ENCODE assay signal across 1 cellular context in the genomic region with DNA sequence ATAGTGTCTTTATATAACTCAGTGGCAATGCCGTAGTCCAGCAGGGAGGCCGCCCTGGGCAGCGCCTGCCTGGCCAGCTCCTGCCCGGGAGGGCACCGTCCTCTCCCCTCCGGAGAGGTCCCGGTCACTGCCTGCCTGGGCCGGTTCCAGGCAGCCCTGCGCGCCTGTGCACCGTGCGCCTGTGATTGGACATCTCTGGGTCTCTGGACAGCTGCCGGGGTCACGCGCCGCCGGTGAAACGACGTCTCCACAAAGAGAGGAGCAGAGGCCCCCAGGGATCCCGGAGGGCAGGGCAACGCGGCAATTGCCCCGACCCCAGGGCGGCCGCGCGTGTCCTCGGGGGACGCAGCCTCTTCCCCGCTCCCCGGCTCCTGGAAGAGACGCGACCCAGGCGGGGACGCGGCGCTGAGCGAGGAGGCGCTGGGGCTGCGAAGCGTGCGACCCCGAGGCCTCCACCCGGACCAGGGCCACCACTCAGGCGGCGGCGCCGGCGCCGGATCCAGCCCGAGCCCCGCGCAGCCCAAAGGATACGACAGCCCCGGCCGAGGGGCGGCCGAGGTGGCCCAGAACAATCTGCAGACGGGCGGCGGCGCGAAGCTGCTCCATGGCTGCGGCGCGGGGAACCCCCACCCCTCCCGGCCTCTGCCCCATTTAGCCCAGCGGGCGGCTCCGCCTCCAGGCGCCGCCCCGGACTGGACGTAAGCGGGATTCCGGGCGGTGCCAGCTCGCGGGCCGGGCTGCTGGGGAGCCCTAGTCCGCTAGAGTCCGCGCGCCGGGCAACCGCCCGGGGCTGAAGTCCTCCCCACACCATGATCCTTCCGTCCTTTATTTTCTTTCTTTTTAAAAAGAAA.
A peak's percentile ranks its signal among the peaks of the same experiment; 100 is the strongest.
TF ChIP-seq lines count a peak whose summit lies in the region.

A gene (minus strand): TSS at position 628 of the 851 bp plus-strand sequence. CDS start 22 bp downstream, at position 606.

TF ChIP-seq in HepG2, 621 proteins besides CTCF, POLR2A, EP300 and RAD21 (continued from another document and continues in another):
- TF ChIP-seq, protein P1, sequence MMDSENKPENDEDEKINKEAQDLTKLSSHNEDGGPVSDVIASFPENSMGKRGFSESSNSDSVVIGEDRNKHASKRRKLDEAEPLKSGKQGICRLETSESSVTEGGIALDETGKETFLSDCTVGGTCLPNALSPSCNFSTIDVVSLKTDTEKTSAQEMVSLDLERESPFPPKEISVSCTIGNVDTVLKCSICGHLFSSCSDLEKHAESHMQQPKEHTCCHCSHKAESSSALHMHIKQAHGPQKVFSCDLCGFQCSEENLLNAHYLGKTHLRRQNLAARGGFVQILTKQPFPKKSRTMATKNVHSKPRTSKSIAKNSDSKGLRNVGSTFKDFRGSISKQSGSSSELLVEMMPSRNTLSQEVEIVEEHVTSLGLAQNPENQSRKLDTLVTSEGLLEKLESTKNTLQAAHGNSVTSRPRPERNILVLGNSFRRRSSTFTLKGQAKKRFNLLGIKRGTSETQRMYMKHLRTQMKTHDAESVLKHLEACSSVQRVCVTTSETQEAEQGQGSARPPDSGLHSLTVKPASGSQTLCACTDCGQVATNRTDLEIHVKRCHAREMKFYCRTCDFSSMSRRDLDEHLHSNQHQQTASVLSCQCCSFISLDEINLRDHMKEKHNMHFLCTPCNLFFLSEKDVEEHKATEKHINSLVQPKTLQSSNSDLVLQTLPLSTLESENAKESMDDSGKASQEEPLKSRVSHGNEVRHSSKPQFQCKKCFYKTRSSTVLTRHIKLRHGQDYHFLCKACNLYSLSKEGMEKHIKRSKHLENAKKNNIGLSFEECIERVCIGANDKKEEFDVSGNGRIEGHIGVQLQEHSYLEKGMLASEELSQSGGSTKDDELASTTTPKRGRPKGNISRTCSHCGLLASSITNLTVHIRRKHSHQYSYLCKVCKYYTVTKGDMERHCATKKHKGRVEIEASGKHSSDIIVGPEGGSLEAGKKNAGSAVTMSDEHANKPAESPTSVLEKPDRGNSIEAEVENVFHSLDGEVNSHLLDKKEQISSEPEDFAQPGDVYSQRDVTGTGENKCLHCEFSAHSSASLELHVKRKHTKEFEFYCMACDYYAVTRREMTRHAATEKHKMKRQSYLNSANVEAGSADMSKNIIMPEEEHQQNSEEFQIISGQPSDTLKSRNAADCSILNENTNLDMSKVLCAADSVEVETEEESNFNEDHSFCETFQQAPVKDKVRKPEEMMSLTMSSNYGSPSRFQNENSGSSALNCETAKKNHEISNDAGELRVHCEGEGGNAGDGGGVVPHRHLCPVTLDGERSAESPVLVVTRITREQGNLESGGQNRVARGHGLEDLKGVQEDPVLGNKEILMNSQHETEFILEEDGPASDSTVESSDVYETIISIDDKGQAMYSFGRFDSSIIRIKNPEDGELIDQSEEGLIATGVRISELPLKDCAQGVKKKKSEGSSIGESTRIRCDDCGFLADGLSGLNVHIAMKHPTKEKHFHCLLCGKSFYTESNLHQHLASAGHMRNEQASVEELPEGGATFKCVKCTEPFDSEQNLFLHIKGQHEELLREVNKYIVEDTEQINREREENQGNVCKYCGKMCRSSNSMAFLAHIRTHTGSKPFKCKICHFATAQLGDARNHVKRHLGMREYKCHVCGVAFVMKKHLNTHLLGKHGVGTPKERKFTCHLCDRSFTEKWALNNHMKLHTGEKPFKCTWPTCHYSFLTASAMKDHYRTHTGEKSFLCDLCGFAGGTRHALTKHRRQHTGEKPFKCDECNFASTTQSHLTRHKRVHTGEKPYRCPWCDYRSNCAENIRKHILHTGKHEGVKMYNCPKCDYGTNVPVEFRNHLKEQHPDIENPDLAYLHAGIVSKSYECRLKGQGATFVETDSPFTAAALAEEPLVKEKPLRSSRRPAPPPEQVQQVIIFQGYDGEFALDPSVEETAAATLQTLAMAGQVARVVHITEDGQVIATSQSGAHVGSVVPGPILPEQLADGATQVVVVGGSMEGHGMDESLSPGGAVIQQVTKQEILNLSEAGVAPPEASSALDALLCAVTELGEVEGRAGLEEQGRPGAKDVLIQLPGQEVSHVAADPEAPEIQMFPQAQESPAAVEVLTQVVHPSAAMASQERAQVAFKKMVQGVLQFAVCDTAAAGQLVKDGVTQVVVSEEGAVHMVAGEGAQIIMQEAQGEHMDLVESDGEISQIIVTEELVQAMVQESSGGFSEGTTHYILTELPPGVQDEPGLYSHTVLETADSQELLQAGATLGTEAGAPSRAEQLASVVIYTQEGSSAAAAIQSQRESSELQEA (CRISPR knock-in tag; IDR thresholded peaks at IDR 0.05; ENCODE audit: not compliant biosample characterization): no peak
- TF ChIP-seq ZSCAN22 (CRISPR knock-in tag; IDR thresholded peaks at IDR 0.05): no peak
- TF ChIP-seq, protein P2, sequence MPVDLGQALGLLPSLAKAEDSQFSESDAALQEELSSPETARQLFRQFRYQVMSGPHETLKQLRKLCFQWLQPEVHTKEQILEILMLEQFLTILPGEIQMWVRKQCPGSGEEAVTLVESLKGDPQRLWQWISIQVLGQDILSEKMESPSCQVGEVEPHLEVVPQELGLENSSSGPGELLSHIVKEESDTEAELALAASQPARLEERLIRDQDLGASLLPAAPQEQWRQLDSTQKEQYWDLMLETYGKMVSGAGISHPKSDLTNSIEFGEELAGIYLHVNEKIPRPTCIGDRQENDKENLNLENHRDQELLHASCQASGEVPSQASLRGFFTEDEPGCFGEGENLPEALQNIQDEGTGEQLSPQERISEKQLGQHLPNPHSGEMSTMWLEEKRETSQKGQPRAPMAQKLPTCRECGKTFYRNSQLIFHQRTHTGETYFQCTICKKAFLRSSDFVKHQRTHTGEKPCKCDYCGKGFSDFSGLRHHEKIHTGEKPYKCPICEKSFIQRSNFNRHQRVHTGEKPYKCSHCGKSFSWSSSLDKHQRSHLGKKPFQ (CRISPR knock-in tag; IDR thresholded peaks at IDR 0.05; ENCODE audit: insufficient replicate concordance): no peak
- no peak for TF ChIP-seq SUZ12 (IDR thresholded peaks at IDR 0.05; ENCODE audit: low read depth, low read length)
- TF ChIP-seq NR2F2 (IDR thresholded peaks at IDR 0.05; ENCODE audit: borderline replicate concordance, low read depth): peak; percentile 54; the same call in 1 of the 2 replicates
- TF ChIP-seq, protein P3, sequence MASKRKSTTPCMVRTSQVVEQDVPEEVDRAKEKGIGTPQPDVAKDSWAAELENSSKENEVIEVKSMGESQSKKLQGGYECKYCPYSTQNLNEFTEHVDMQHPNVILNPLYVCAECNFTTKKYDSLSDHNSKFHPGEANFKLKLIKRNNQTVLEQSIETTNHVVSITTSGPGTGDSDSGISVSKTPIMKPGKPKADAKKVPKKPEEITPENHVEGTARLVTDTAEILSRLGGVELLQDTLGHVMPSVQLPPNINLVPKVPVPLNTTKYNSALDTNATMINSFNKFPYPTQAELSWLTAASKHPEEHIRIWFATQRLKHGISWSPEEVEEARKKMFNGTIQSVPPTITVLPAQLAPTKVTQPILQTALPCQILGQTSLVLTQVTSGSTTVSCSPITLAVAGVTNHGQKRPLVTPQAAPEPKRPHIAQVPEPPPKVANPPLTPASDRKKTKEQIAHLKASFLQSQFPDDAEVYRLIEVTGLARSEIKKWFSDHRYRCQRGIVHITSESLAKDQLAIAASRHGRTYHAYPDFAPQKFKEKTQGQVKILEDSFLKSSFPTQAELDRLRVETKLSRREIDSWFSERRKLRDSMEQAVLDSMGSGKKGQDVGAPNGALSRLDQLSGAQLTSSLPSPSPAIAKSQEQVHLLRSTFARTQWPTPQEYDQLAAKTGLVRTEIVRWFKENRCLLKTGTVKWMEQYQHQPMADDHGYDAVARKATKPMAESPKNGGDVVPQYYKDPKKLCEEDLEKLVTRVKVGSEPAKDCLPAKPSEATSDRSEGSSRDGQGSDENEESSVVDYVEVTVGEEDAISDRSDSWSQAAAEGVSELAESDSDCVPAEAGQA (IDR thresholded peaks at IDR 0.05; ENCODE audit: low read depth): no peak
- TF ChIP-seq, protein P3 (CRISPR knock-in tag; IDR thresholded peaks at IDR 0.05; ENCODE audit: borderline replicate concordance): no peak; the same call in 1 of the 2 replicates
- peak; percentile 94 for TF ChIP-seq ZNF263 (CRISPR knock-in tag; IDR thresholded peaks at IDR 0.05)
- TF ChIP-seq REL (CRISPR knock-in tag; conservative IDR thresholded peaks at IDR 0.05): peak; percentile 35; the same call in 1 of the 2 replicates
- peak; percentile 42; the same call in 1 of the 2 replicates for TF ChIP-seq BHLHE40 (IDR thresholded peaks at IDR 0.05; ENCODE audit: low read length)
- TF ChIP-seq, protein P4, sequence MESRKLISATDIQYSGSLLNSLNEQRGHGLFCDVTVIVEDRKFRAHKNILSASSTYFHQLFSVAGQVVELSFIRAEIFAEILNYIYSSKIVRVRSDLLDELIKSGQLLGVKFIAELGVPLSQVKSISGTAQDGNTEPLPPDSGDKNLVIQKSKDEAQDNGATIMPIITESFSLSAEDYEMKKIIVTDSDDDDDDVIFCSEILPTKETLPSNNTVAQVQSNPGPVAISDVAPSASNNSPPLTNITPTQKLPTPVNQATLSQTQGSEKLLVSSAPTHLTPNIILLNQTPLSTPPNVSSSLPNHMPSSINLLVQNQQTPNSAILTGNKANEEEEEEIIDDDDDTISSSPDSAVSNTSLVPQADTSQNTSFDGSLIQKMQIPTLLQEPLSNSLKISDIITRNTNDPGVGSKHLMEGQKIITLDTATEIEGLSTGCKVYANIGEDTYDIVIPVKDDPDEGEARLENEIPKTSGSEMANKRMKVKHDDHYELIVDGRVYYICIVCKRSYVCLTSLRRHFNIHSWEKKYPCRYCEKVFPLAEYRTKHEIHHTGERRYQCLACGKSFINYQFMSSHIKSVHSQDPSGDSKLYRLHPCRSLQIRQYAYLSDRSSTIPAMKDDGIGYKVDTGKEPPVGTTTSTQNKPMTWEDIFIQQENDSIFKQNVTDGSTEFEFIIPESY (CRISPR knock-in tag; IDR thresholded peaks at IDR 0.05): no peak
- no peak for TF ChIP-seq ZNF251 (CRISPR knock-in tag; IDR thresholded peaks at IDR 0.05)
- TF ChIP-seq ZNF530 (CRISPR knock-in tag; IDR thresholded peaks at IDR 0.05; ENCODE audit: low read depth): no peak
- no peak for TF ChIP-seq IKZF4 (CRISPR knock-in tag; IDR thresholded peaks at IDR 0.05; ENCODE audit: borderline replicate concordance, low read depth, not compliant biosample characterization)
- TF ChIP-seq ZNF550 (CRISPR knock-in tag; IDR thresholded peaks at IDR 0.05; ENCODE audit: borderline replicate concordance): no peak
- TF ChIP-seq DR1 (CRISPR knock-in tag; IDR thresholded peaks at IDR 0.05): peak; percentile 96
- TF ChIP-seq, protein P5, sequence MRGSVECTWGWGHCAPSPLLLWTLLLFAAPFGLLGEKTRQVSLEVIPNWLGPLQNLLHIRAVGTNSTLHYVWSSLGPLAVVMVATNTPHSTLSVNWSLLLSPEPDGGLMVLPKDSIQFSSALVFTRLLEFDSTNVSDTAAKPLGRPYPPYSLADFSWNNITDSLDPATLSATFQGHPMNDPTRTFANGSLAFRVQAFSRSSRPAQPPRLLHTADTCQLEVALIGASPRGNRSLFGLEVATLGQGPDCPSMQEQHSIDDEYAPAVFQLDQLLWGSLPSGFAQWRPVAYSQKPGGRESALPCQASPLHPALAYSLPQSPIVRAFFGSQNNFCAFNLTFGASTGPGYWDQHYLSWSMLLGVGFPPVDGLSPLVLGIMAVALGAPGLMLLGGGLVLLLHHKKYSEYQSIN (CRISPR knock-in tag; IDR thresholded peaks at IDR 0.05; ENCODE audit: borderline replicate concordance): no peak
- TF ChIP-seq AGO2 (optimal IDR thresholded peaks at IDR 0.05; ENCODE audit: low read depth, low read length): peak; percentile 86
- no peak for TF ChIP-seq LCORL (IDR thresholded peaks at IDR 0.05)
- no peak; the same call in 1 of the 2 replicates for TF ChIP-seq LCORL (CRISPR knock-in tag; IDR thresholded peaks at IDR 0.05)
- TF ChIP-seq, protein P6, sequence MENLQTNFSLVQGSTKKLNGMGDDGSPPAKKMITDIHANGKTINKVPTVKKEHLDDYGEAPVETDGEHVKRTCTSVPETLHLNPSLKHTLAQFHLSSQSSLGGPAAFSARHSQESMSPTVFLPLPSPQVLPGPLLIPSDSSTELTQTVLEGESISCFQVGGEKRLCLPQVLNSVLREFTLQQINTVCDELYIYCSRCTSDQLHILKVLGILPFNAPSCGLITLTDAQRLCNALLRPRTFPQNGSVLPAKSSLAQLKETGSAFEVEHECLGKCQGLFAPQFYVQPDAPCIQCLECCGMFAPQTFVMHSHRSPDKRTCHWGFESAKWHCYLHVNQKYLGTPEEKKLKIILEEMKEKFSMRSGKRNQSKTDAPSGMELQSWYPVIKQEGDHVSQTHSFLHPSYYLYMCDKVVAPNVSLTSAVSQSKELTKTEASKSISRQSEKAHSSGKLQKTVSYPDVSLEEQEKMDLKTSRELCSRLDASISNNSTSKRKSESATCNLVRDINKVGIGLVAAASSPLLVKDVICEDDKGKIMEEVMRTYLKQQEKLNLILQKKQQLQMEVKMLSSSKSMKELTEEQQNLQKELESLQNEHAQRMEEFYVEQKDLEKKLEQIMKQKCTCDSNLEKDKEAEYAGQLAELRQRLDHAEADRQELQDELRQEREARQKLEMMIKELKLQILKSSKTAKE (CRISPR knock-in tag; IDR thresholded peaks at IDR 0.05; ENCODE audit: borderline replicate concordance): peak; percentile 71
- no peak for TF ChIP-seq SMARCC2 (IDR thresholded peaks at IDR 0.05)
- TF ChIP-seq ZNF768 (CRISPR knock-in tag; IDR thresholded peaks at IDR 0.05): peak; percentile 94
- TF ChIP-seq, protein P7, sequence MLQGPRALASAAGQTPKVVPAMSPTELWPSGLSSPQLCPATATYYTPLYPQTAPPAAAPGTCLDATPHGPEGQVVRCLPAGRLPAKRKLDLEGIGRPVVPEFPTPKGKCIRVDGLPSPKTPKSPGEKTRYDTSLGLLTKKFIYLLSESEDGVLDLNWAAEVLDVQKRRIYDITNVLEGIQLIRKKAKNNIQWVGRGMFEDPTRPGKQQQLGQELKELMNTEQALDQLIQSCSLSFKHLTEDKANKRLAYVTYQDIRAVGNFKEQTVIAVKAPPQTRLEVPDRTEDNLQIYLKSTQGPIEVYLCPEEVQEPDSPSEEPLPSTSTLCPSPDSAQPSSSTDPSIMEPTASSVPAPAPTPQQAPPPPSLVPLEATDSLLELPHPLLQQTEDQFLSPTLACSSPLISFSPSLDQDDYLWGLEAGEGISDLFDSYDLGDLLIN (CRISPR knock-in tag; IDR thresholded peaks at IDR 0.05; ENCODE audit: borderline replicate concordance): 0 out of 2 replicates have a peak, but pooled peaks have one; percentile 42
- peak; percentile 89 for TF ChIP-seq HOXD1 (CRISPR knock-in tag; IDR thresholded peaks at IDR 0.05)
- TF ChIP-seq SNRNP70 (IDR thresholded peaks at IDR 0.05; ENCODE audit: low read depth, low read length): no peak
- no peak for TF ChIP-seq MED13 (CRISPR knock-in tag; IDR thresholded peaks at IDR 0.05)
- no peak; the same call in 1 of the 2 replicates for TF ChIP-seq HDAC2 (CRISPR knock-in tag; IDR thresholded peaks at IDR 0.05)
- TF ChIP-seq ZNF558 (CRISPR knock-in tag; IDR thresholded peaks at IDR 0.05; ENCODE audit: borderline replicate concordance): no peak
